In the genomic region with DNA sequence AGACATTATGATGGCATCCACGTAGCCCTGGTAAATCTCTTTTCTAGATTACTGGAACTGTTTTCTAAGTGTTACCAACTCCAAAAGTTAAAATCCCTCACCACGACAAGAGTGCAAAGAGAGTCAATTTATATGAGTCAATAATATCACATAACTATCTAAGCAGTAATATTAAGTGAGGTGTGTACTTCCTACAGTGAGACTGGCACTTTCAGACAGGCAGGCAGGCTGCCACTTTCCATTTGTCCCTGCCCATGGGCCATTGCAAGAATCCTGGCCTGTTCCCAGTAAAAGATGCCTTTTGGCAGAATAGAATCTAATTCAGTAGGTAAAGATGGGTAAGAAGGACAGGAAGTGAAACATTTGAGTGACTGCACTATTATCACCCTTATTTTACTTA, we compare ENCODE assay signal across 22 cellular contexts.
A peak's percentile ranks its signal among the peaks of the same experiment; 100 is the strongest.
DNase-seq lines count a peak whose midpoint lies in the region; ATAC-seq, FAIRE-seq and TF ChIP-seq lines count a peak whose summit lies in the region.
"Had no signal": no experiment of that assay in that cellular context is flagged by ENCODE, and none has a peak within 500 bp of the region (broad histone marks: within the 10 kb centered on the region; RNA-seq: fewer than 3 reads in every experiment).

No MANE protein-coding gene starts in this region.

- ATAC-seq in SK-N-SH treated with all-trans-retinoic acid at 6 μM for 48 hours: no peak
- ATAC-seq in RWPE2 (ENCODE audit: low read depth): 0 out of 3 replicates have a peak, but pooled peaks have one; percentile 30
- no peak for ATAC-seq in GM21619 (IDR thresholded peaks at IDR 0.05; ENCODE audit: unreplicated experiment)
- ATAC-seq: A549, GM23338, HCT116 had no signal

- TF ChIP-seq CTCF in SK-N-SH (IDR thresholded peaks at IDR 0.05) (no peak), RWPE2 (IDR thresholded peaks at IDR 0.05; ENCODE audit: poor library complexity, severe bottlenecking) (no peak), keratinocyte (optimal IDR thresholded peaks at IDR 0.05 in 1 of 3, IDR thresholded peaks at IDR 0.05 in 1 of 3, conservative IDR thresholded peaks at IDR 0.05 in 1 of 3; ENCODE audit: extremely low read depth in 1 of 3, insufficient read depth in 2 of 3, low read length in 3 of 3) (no peak)

- POLR2A ChIA-PET in SK-N-SH (lab: Yijun Ruan, JAX): no interaction called here

- H3F3A ChIP-seq in SK-N-SH (replicated peaks; ENCODE audit: insufficient read depth): peaks cover 3% of the 10 kb centered on the region

- peak overlapping the region in 1 of 2 experiments; percentile 82; a peak in 2 of 4 replicates for H3K27ac ChIP-seq in SK-N-SH (ENCODE audit: low read depth in 2 of 2, low read length in 1 of 2)
- no peak overlapping the region for H3K27ac ChIP-seq in RWPE2 (ENCODE audit: poor library complexity, severe bottlenecking)
- no peak overlapping the region for H3K27ac ChIP-seq in keratinocyte (ENCODE audit: control insufficient read depth, insufficient read depth, low read length)
- H3K27ac ChIP-seq: A549; BLaER1 treated with 17β-estradiol and CSF1 and Interleukin-3, amounts not matched to agents 10 nM and 100 nM had no signal

- no peaks in the 10 kb centered on the region for H3K9me2 ChIP-seq in SK-N-SH

- peak; percentile 12 for DNase-seq in SK-N-SH
- DNase-seq in NCI-H69 (lab: John Stamatoyannopoulos, UW): peak; percentile 2
- no peak for DNase-seq in RWPE2 (ENCODE audit: low spot score)
- no peak for DNase-seq in keratinocyte (ENCODE audit: low read depth, low spot score)
- DNase-seq in NCI-H2171 treated with DMSO at 0.1 percent for 48 hours (lab: John Stamatoyannopoulos, UW): no peak
- DNase-seq: 8988T; ACHN; BE2C; CD4-positive, alpha-beta T cell; CD8-positive, alpha-beta memory T cell; DMS153; DND-41; H9 had no signal

- H3K4me2 ChIP-seq in SK-N-SH: no peak overlapping the region
- H3K4me2 ChIP-seq in keratinocyte (ENCODE audit: control insufficient read depth, extremely low read depth, insufficient read depth, low read depth, low read length): no peak overlapping the region
- H3K4me2 ChIP-seq: A549; BLaER1 treated with 17β-estradiol and CSF1 and Interleukin-3, amounts not matched to agents 10 nM and 100 nM; GM23338 had no signal

- H3K4me3 ChIP-seq in SK-N-SH (ENCODE audit: low read depth in 2 of 2, low read length in 1 of 2) (no peak overlapping the region), RWPE2 (ENCODE audit: severe bottlenecking) (no peak overlapping the region), keratinocyte (ENCODE audit: control insufficient read depth in 2 of 3, extremely low read depth in 1 of 3, insufficient read depth in 2 of 3, low read depth in 1 of 3, low read length in 3 of 3) (no peak overlapping the region)
- H3K4me3 ChIP-seq: A549; BLaER1 treated with 17β-estradiol and CSF1 and Interleukin-3, amounts not matched to agents 10 nM and 100 nM; GM23338 had no signal

- H3K9ac ChIP-seq in SK-N-SH: no peak overlapping the region
- no peak overlapping the region for H3K9ac ChIP-seq in keratinocyte (ENCODE audit: control insufficient read depth, extremely low read depth, insufficient read depth, low read length)
- H3K9ac ChIP-seq: BLaER1 treated with 17β-estradiol and CSF1 and Interleukin-3, amounts not matched to agents 10 nM and 100 nM had no signal

- H3K4me1 ChIP-seq in SK-N-SH (ENCODE audit: control insufficient read depth in 1 of 2, insufficient read depth in 2 of 2, low read depth in 1 of 2, low read length in 1 of 2) (peaks cover 0 to 8% of the 10 kb centered on the region in 2 experiments; a peak in 2 of 4 replicates), RWPE2 (ENCODE audit: insufficient read depth, poor library complexity, severe bottlenecking) (peaks cover 20% of the 10 kb centered on the region), keratinocyte (ENCODE audit: control insufficient read depth, extremely low read depth, insufficient read depth, low read length) (peaks cover 32% of the 10 kb centered on the region)
- H3K4me1 ChIP-seq: A549; BE2C; BLaER1 treated with 17β-estradiol and CSF1 and Interleukin-3, amounts not matched to agents 10 nM and 100 nM had no signal

- TF ChIP-seq RAD21 in SK-N-SH (IDR thresholded peaks at IDR 0.05; ENCODE audit: low read length): no peak

- 45% methylated on average over 2 of the region's 2 CpGs for WGBS in SK-N-SH (ENCODE audit: low lambda C conversion rate)

- H2AFZ ChIP-seq in SK-N-SH (ENCODE audit: low read depth) (no peak overlapping the region), keratinocyte (ENCODE audit: control insufficient read depth, low read length) (peak overlapping the region; percentile 52)
- H2AFZ ChIP-seq: GM23338 had no signal

- CTCF ChIA-PET in SK-N-SH (lab: Yijun Ruan, JAX): no interaction called here

- H3K79me2 ChIP-seq in SK-N-SH (ENCODE audit: insufficient read depth) (no peaks in the 10 kb centered on the region), keratinocyte (ENCODE audit: control insufficient read depth, insufficient read depth, low read length) (no peaks in the 10 kb centered on the region)

- dilution Hi-C loops in keratinocyte (cut with MboI; ENCODE audit: extremely low pct_ligation_motif_present, low sequenced_read_pairs): no loop called here

- FAIRE-seq in keratinocyte (lab: Jason Lieb, UNC): peak; percentile 48
- FAIRE-seq: A549, G401.6, GM12892, GM19239 had no signal

- H3K9me1 ChIP-seq in keratinocyte (ENCODE audit: control insufficient read depth, extremely low read depth, insufficient read depth, low read length): no peaks in the 10 kb centered on the region

- H4K20me1 ChIP-seq in SK-N-SH (ENCODE audit: insufficient read depth) (no peaks in the 10 kb centered on the region), keratinocyte (ENCODE audit: control insufficient read depth, extremely low read depth, insufficient read depth, low read length) (no peaks in the 10 kb centered on the region)
- H4K20me1 ChIP-seq: BLaER1 treated with 17β-estradiol and CSF1 and Interleukin-3, amounts not matched to agents 10 nM and 100 nM had no signal

- H3K9me3 ChIP-seq in SK-N-SH: no peaks in the 10 kb centered on the region
- H3K9me3 ChIP-seq in RWPE2 (ENCODE audit: severe bottlenecking): no peaks in the 10 kb centered on the region
- no peaks in the 10 kb centered on the region for H3K9me3 ChIP-seq in keratinocyte (ENCODE audit: control insufficient read depth, low read depth, low read length)
- H3K9me3 ChIP-seq: A549; BE2C; BLaER1 treated with 17β-estradiol and CSF1 and Interleukin-3, amounts not matched to agents 10 nM and 100 nM had no signal

- H3K27me3 ChIP-seq in SK-N-SH (ENCODE audit: insufficient read depth): no peaks in the 10 kb centered on the region
- no peaks in the 10 kb centered on the region for H3K27me3 ChIP-seq in RWPE2 (ENCODE audit: insufficient read depth, poor library complexity, severe bottlenecking)
- no peaks in the 10 kb centered on the region for H3K27me3 ChIP-seq in keratinocyte (ENCODE audit: control insufficient read depth, extremely low read depth, insufficient read depth, low read length)
- H3K27me3 ChIP-seq: BE2C; BLaER1 treated with 17β-estradiol and CSF1 and Interleukin-3, amounts not matched to agents 10 nM and 100 nM had no signal

- peak in 1 of 2 experiments; percentile 40; a peak in 1 of 4 replicates for TF ChIP-seq EP300 in SK-N-SH (IDR thresholded peaks at IDR 0.05; ENCODE audit: borderline replicate concordance in 1 of 2, low read depth in 1 of 2, low read length in 1 of 2)

- peaks cover 0 to 22% of the 10 kb centered on the region in 2 experiments for H3K36me3 ChIP-seq in SK-N-SH (replicated peaks in 1 of 2; ENCODE audit: control insufficient read depth in 1 of 2, insufficient read depth in 2 of 2, low read length in 1 of 2)
- no peaks in the 10 kb centered on the region for H3K36me3 ChIP-seq in RWPE2 (ENCODE audit: low read depth)
- H3K36me3 ChIP-seq in keratinocyte (ENCODE audit: control insufficient read depth in 2 of 2, extremely low read depth in 1 of 2, insufficient read depth in 2 of 2, low read length in 2 of 2): no peaks in the 10 kb centered on the region
- H3K36me3 ChIP-seq: BE2C had no signal

TF ChIP-seq in SK-N-SH, 30 proteins besides CTCF, POLR2A, EP300 and RAD21 (continues in another document):
- TF ChIP-seq TCF12 (IDR thresholded peaks at IDR 0.05): no peak
- TF ChIP-seq MEF2A (IDR thresholded peaks at IDR 0.05; ENCODE audit: borderline replicate concordance, low read depth): no peak
- no peak for TF ChIP-seq FOXM1 (IDR thresholded peaks at IDR 0.05; ENCODE audit: low read depth)
- no peak for TF ChIP-seq EZH2phosphoT487 (IDR thresholded peaks at IDR 0.05; ENCODE audit: borderline replicate concordance, low read depth)
- no peak for TF ChIP-seq TAF1 (IDR thresholded peaks at IDR 0.05; ENCODE audit: borderline replicate concordance, low read depth, low read length)
- TF ChIP-seq ELF1 (IDR thresholded peaks at IDR 0.05): no peak
- no peak for TF ChIP-seq SMC3 (IDR thresholded peaks at IDR 0.05; ENCODE audit: low read depth, low read length)
- TF ChIP-seq, protein P1, sequence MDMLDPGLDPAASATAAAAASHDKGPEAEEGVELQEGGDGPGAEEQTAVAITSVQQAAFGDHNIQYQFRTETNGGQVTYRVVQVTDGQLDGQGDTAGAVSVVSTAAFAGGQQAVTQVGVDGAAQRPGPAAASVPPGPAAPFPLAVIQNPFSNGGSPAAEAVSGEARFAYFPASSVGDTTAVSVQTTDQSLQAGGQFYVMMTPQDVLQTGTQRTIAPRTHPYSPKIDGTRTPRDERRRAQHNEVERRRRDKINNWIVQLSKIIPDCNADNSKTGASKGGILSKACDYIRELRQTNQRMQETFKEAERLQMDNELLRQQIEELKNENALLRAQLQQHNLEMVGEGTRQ (IDR thresholded peaks at IDR 0.05; ENCODE audit: borderline replicate concordance, low read depth, low read length): no peak

TF ChIP-seq in SK-N-SH treated with all-trans-retinoic acid at 6 μM for 48 hours, 23 proteins besides CTCF, POLR2A, EP300 and RAD21 (continues in another document):
- TF ChIP-seq TOX (CRISPR knock-in tag; IDR thresholded peaks at IDR 0.05; ENCODE audit: borderline replicate concordance): no peak
- TF ChIP-seq, protein P2, sequence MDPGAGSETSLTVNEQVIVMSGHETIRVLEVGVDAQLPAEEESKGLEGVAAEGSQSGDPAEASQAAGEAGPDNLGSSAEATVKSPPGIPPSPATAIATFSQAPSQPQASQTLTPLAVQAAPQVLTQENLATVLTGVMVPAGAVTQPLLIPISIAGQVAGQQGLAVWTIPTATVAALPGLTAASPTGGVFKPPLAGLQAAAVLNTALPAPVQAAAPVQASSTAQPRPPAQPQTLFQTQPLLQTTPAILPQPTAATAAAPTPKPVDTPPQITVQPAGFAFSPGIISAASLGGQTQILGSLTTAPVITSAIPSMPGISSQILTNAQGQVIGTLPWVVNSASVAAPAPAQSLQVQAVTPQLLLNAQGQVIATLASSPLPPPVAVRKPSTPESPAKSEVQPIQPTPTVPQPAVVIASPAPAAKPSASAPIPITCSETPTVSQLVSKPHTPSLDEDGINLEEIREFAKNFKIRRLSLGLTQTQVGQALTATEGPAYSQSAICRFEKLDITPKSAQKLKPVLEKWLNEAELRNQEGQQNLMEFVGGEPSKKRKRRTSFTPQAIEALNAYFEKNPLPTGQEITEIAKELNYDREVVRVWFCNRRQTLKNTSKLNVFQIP (CRISPR knock-in tag; IDR thresholded peaks at IDR 0.05; ENCODE audit: borderline replicate concordance, low read depth): no peak
- TF ChIP-seq OSR1 (CRISPR knock-in tag; IDR thresholded peaks at IDR 0.05): no peak
- TF ChIP-seq CSDC2 (CRISPR knock-in tag; IDR thresholded peaks at IDR 0.05): no peak
- TF ChIP-seq SNAI2 (CRISPR knock-in tag; IDR thresholded peaks at IDR 0.05): no peak
- no peak for TF ChIP-seq ZFP30 (CRISPR knock-in tag; IDR thresholded peaks at IDR 0.05)

Comparison
In these comparisons a context has a peak if more than half of its experiments do, and no peak if none do; other contexts are left out.
1. DNase-seq: peak in SK-N-SH (single experiment) and NCI-H69 (single experiment); none in RWPE2 (single experiment), keratinocyte (single experiment) and NCI-H2171 treated with DMSO at 0.1 percent for 48 hours (single experiment).